Comparison of ENCODE assay signal across 1 cellular context in genomic region chr19:48169974-48170803, GRCh38.
TF ChIP-seq lines count a peak whose summit lies in the region.

LIG1 (minus strand) TSS chr19:48170344; CDS start chr19:48165566, 4,778 bp downstream.
ZSWIM9 (plus strand) TSS chr19:48170680; CDS start chr19:48171803, 1,123 bp downstream.

TF ChIP-seq in HEK293, 187 proteins besides CTCF, POLR2A, EP300 and RAD21 (continued from another document and continues in another):
- TF ChIP-seq ZSCAN18 (tag by site-specific recombination; IDR thresholded peaks at IDR 0.05) (no peak; the same call in 1 of the 2 replicates), ZSCAN23 (tag by site-specific recombination; IDR thresholded peaks at IDR 0.05) (no peak), ZNF549 (tag by site-specific recombination; IDR thresholded peaks at IDR 0.05) (no peak), ZNF391 (tag by site-specific recombination; IDR thresholded peaks at IDR 0.05; ENCODE audit: borderline replicate concordance, low read depth) (no peak), ZNF114 (tag by site-specific recombination; IDR thresholded peaks at IDR 0.05) (no peak), ZNF560 (tag by site-specific recombination; IDR thresholded peaks at IDR 0.05; ENCODE audit: borderline replicate concordance) (no peak), ZNF423 (tag by site-specific recombination; IDR thresholded peaks at IDR 0.05) (0 out of 2 replicates have a peak, but pooled peaks have one; percentile 34), ZNF610 (tag by site-specific recombination; IDR thresholded peaks at IDR 0.05; ENCODE audit: borderline replicate concordance) (peak; percentile 52; the same call in 1 of the 2 replicates), ZNF155 (tag by site-specific recombination; IDR thresholded peaks at IDR 0.05) (no peak), ZNF449 (tag by site-specific recombination; IDR thresholded peaks at IDR 0.05) (no peak), ZFHX2 (tag by site-specific recombination; conservative IDR thresholded peaks at IDR 0.05) (peak; percentile 93), ZNF214 (tag by site-specific recombination; IDR thresholded peaks at IDR 0.05; ENCODE audit: borderline replicate concordance) (no peak), YY1 (tag by site-specific recombination; IDR thresholded peaks at IDR 0.05) (peak; percentile 61; the same call in 1 of the 2 replicates), ZNF747 (tag by site-specific recombination; IDR thresholded peaks at IDR 0.05) (no peak), ZNF26 (tag by site-specific recombination; IDR thresholded peaks at IDR 0.05) (no peak), ZNF670 (tag by site-specific recombination; IDR thresholded peaks at IDR 0.05; ENCODE audit: low read depth) (no peak), ZNF19 (tag by site-specific recombination; IDR thresholded peaks at IDR 0.05; ENCODE audit: low read depth) (no peak), ZNF785 (tag by site-specific recombination; IDR thresholded peaks at IDR 0.05) (peak; percentile 80; the same call in 1 of the 2 replicates), ZEB2 (tag by site-specific recombination; IDR thresholded peaks at IDR 0.05) (peak; percentile 86), ZNF404 (tag by site-specific recombination; IDR thresholded peaks at IDR 0.05) (no peak), ZNF37A (tag by site-specific recombination; IDR thresholded peaks at IDR 0.05) (no peak), ZNF416 (tag by site-specific recombination; IDR thresholded peaks at IDR 0.05) (no peak), ZNF580 (tag by site-specific recombination; IDR thresholded peaks at IDR 0.05) (peak; percentile 30; the same call in 1 of the 2 replicates), ZSCAN16 (tag by site-specific recombination; IDR thresholded peaks at IDR 0.05) (no peak), ZNF558 (tag by site-specific recombination; IDR thresholded peaks at IDR 0.05) (no peak), ZIC2 (tag by site-specific recombination; IDR thresholded peaks at IDR 0.05) (peak; percentile 90), ZBTB17 (tag by site-specific recombination; IDR thresholded peaks at IDR 0.05) (peak; percentile 94), ZNF148 (tag by site-specific recombination; IDR thresholded peaks at IDR 0.05; ENCODE audit: borderline replicate concordance) (peak; percentile 64; the same call in 1 of the 2 replicates), ZNF544 (tag by site-specific recombination; IDR thresholded peaks at IDR 0.05) (no peak), ZNF175 (tag by site-specific recombination; IDR thresholded peaks at IDR 0.05) (no peak), ZNF677 (tag by site-specific recombination; IDR thresholded peaks at IDR 0.05) (no peak), ZNF157 (tag by site-specific recombination; IDR thresholded peaks at IDR 0.05) (no peak), ATF2 (tag by site-specific recombination; IDR thresholded peaks at IDR 0.05; ENCODE audit: low read depth) (no peak), ZNF561 (tag by site-specific recombination; IDR thresholded peaks at IDR 0.05; ENCODE audit: borderline replicate concordance) (peak; percentile 91; the same call in 1 of the 2 replicates), PRDM2 (tag by site-specific recombination; IDR thresholded peaks at IDR 0.05; ENCODE audit: borderline replicate concordance) (no peak), TRIM28 (IDR thresholded peaks at IDR 0.05; ENCODE audit: borderline replicate concordance, low read length) (no peak), ZNF664 (tag by site-specific recombination; IDR thresholded peaks at IDR 0.05) (no peak), ZNF366 (tag by site-specific recombination; conservative IDR thresholded peaks at IDR 0.05) (peak; percentile 97), ZFP3 (tag by site-specific recombination; IDR thresholded peaks at IDR 0.05; ENCODE audit: low read depth) (no peak), ZNF776 (tag by site-specific recombination; IDR thresholded peaks at IDR 0.05; ENCODE audit: borderline replicate concordance) (no peak), REST (tag by site-specific recombination; IDR thresholded peaks at IDR 0.05) (no peak), WT1 (tag by site-specific recombination; IDR thresholded peaks at IDR 0.05) (peak; percentile 18; the same call in 1 of the 2 replicates), SP7 (tag by site-specific recombination; IDR thresholded peaks at IDR 0.05) (peak; percentile 89), ZNF621 (tag by site-specific recombination; IDR thresholded peaks at IDR 0.05) (no peak), PRDM1 (tag by site-specific recombination; IDR thresholded peaks at IDR 0.05) (no peak), ZBTB8A (tag by site-specific recombination; IDR thresholded peaks at IDR 0.05) (peak; percentile 70), ZNF274 (IDR thresholded peaks at IDR 0.05; ENCODE audit: low read length) (no peak), ZNF274 (tag by site-specific recombination; IDR thresholded peaks at IDR 0.05; ENCODE audit: borderline replicate concordance) (no peak)
